In genomic region chr18:51107594-51108305, GRCh38 we compare ENCODE assay signal across 2 cellular contexts.
TF ChIP-seq lines count a peak whose summit lies in the region.

No MANE protein-coding gene starts in this region.

TF ChIP-seq in IMR-90, 13 proteins besides CTCF, POLR2A, EP300 and RAD21:
- no peak for TF ChIP-seq FOS (IDR thresholded peaks at IDR 0.05; ENCODE audit: low read depth, low read length)
- no peak for TF ChIP-seq MAZ (IDR thresholded peaks at IDR 0.05; ENCODE audit: borderline replicate concordance, low read depth, low read length)
- no peak for TF ChIP-seq NFE2L2 (IDR thresholded peaks at IDR 0.05; ENCODE audit: low read depth, low read length)
- TF ChIP-seq SMC3 (IDR thresholded peaks at IDR 0.05; ENCODE audit: low read depth, low read length) = no peak
- TF ChIP-seq BHLHE40 (IDR thresholded peaks at IDR 0.05; ENCODE audit: low read depth, low read length) = no peak

TF ChIP-seq in GM12878, 131 proteins besides CTCF, POLR2A, EP300 and RAD21:
- no peak for TF ChIP-seq CEBPB (IDR thresholded peaks at IDR 0.05; ENCODE audit: borderline replicate concordance in 1 of 2, low read depth in 2 of 2, low read length in 2 of 2)
- no peak for TF ChIP-seq MAX (IDR thresholded peaks at IDR 0.05; ENCODE audit: low read depth, low read length)
- no peak for TF ChIP-seq IKZF1 (conservative IDR thresholded peaks at IDR 0.05)
- TF ChIP-seq MEF2B (IDR thresholded peaks at IDR 0.05; ENCODE audit: partially characterized antibody, poor library complexity, severe bottlenecking) = peak; percentile 1
- no peak for TF ChIP-seq ZZZ3 (IDR thresholded peaks at IDR 0.05; ENCODE audit: control insufficient read depth, insufficient read length, low read depth)
- no peak for TF ChIP-seq SIX5 (IDR thresholded peaks at IDR 0.05; ENCODE audit: low read depth, low read length, severe bottlenecking)
TF ChIP-seq in GM12878: peak in this region for 1.
